Comparison of ENCODE assay signal across 9 cellular contexts in the genomic region with DNA sequence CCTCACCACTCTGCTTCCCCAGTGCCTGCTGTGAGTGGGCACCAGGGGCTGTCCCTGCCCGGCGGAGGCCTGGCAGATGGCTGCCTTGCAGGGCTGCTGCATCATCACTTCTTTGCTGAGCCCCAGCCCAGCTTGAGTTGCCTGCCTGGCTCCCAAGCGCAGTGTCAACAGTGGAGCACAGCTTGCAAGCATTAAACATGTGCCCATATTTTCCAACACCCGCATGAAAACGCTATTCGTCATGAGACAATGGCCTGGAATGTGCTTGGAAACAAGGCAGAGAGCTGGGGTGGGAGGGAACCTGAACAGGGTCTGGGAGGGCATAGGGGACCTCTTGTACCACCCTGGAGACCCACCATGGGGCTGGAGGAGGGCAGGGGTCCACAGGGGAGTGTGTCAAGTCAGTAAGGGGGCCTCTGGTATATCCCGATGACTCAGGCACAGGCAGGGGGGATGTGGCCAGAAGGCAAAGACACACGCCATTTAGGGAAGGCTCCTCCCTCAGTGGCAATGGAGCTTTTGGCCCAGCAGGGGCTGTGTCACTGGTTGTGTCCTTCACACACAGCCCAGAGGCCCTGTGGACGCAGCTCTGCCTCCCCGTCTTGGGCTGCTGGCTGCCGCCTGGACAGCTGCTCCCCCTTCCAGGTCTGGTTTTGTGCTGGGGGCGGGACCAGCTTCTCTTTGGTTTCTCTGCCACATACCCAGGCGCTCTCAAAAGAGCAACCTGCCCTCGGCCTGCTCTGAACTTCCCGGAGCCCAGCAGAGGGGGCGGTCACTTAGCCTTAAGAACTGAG. TPM values are rescaled to one million over a fixed set of nuclear protein-coding genes. Genes with fewer than 3 reads are reported as not detected.
A peak's percentile ranks its signal among the peaks of the same experiment; 100 is the strongest.
DNase-seq lines count a peak whose midpoint lies in the region; ATAC-seq, FAIRE-seq and TF ChIP-seq lines count a peak whose summit lies in the region.
"Had no signal": no experiment of that assay in that cellular context is flagged by ENCODE, and none has a peak within 500 bp of the region (broad histone marks: within the 10 kb centered on the region; RNA-seq: fewer than 3 reads in every experiment).

No MANE protein-coding gene starts in this region.

- TF ChIP-seq EP300 in stomach (IDR thresholded peaks at IDR 0.05) = no peak

- TF ChIP-seq CTCF in HFF-Myc (IDR thresholded peaks at IDR 0.05; ENCODE audit: low read depth, low read length, missing control alignments) (peak; percentile 47), stomach (IDR thresholded peaks at IDR 0.05) (peak in 3 of 7 experiments; percentile 12 to 18 (median 13)), D721Med (IDR thresholded peaks at IDR 0.05; ENCODE audit: insufficient read depth, missing control alignments) (no peak)
- no peak for TF ChIP-seq CTCF in CD8-positive, alpha-beta T cell (IDR thresholded peaks at IDR 0.05)

- no peaks in the 10 kb centered on the region for H3K9me3 Mint-ChIP-seq in CD8-positive, alpha-beta T cell

- peaks cover 0 to 17% (median 12%) of the 10 kb centered on the region in 4 donors for H3K36me3 ChIP-seq in stomach
- no peaks in the 10 kb centered on the region for H3K36me3 ChIP-seq in CD8-positive, alpha-beta T cell (ENCODE audit: insufficient read depth, low read length)

- CTCF ChIA-PET in CD8-positive, alpha-beta T cell (lab: Charles Lee) = interaction anchor here (0.6 kb wide), 1 partner anchor 582 kb away, joined by 3 read pairs; no protein-coding TSS in a partner anchor

- H3K4me3 ChIP-seq in HFF-Myc (replicated peaks; ENCODE audit: low read depth, low read length) (no peak overlapping the region), stomach (no peak overlapping the region)
- no peak overlapping the region for H3K4me3 ChIP-seq in CD8-positive, alpha-beta T cell (ENCODE audit: low read depth, low read length)
- H3K4me3 ChIP-seq: body of pancreas had no signal

- WGBS in stomach, 5 donors = 45 to 70% (median 67%) methylated on average over 11 to 16 of the region's 16 CpGs

- POLR2A ChIA-PET in CD8-positive, alpha-beta T cell (lab: Charles Lee) = no interaction called here

- H3K36me3 Mint-ChIP-seq in CD8-positive, alpha-beta T cell = peaks cover 20% of the 10 kb centered on the region

- TF ChIP-seq POLR2A in stomach (IDR thresholded peaks at IDR 0.05) = no peak

- H3K27ac Mint-ChIP-seq in CD8-positive, alpha-beta T cell = no peak overlapping the region

- intact Hi-C loops in stomach (cut with DNase I; ENCODE audit: low total_unique reads) = no loop called here
- intact Hi-C loops in CD8-positive, alpha-beta T cell (cut with DNase I, micrococcal nuclease) = no loop called here

- ATAC-seq in activated CD4-positive, CD25-positive, alpha-beta regulatory T cell treated with anti-CD3 and anti-CD28 coated beads, Interleukin-2, amount 50 U/mL, for 24 hours = no peak
- no peak for ATAC-seq in CD8-positive, alpha-beta T cell
- ATAC-seq: body of pancreas had no signal

- no peaks in the 10 kb centered on the region for H3K9me3 ChIP-seq in stomach
- no peaks in the 10 kb centered on the region for H3K9me3 ChIP-seq in CD8-positive, alpha-beta T cell (ENCODE audit: low read length)
- H3K9me3 ChIP-seq: body of pancreas had no signal

- H3K4me3 Mint-ChIP-seq in CD8-positive, alpha-beta T cell = no peak overlapping the region

- no peaks in the 10 kb centered on the region for H3K27me3 ChIP-seq in stomach
- no peaks in the 10 kb centered on the region for H3K27me3 ChIP-seq in CD8-positive, alpha-beta T cell (ENCODE audit: insufficient read depth, low read length)
- H3K27me3 ChIP-seq: body of pancreas had no signal

- DNase-seq in HFF-Myc (ENCODE audit: extremely low read depth, low read depth) (peak; percentile 88), amniotic stem cell (lab: John Stamatoyannopoulos, UW) (peak; percentile 88), iris pigment epithelial cell (ENCODE audit: low read depth) (peak; percentile 75), stomach (no peak), D721Med (ENCODE audit: insufficient read length, low spot score) (no peak)
- no peak for DNase-seq in CD8-positive, alpha-beta T cell
- no peak for DNase-seq in stimulated activated CD4-positive, alpha-beta T cell treated with anti-CD3 and anti-CD28 coated beads, Interleukin-12 subunit alpha, Interleukin-12 subunit beta, amount 100 ng/mL, for 4 hours

- no peak for FAIRE-seq in D721Med (lab: Jason Lieb, UNC)

- peaks cover 3% of the 10 kb centered on the region for H3K4me1 Mint-ChIP-seq in CD8-positive, alpha-beta T cell (ENCODE audit: low read depth)

- peak overlapping the region; percentile 31 to 95 (median 79) for H3K27ac ChIP-seq in stomach
- H3K27ac ChIP-seq in CD8-positive, alpha-beta T cell (ENCODE audit: low read depth, low read length) = no peak overlapping the region

- H3K4me1 ChIP-seq in stomach = peaks cover 9 to 88% (median 67%) of the 10 kb centered on the region in 4 donors
- peaks cover 1% of the 10 kb centered on the region for H3K4me1 ChIP-seq in CD8-positive, alpha-beta T cell (ENCODE audit: insufficient read depth, low read length)
- H3K4me1 ChIP-seq: body of pancreas had no signal

- H3K27me3 Mint-ChIP-seq in CD8-positive, alpha-beta T cell (ENCODE audit: low read depth) = no peaks in the 10 kb centered on the region

RNA-seq across cellular contexts. Expression of gene MTSS2, which starts 17.4 kb away (rescaled TPM):
- 10 to 100 TPM in 4 of 5 donors, 1 to 10 TPM in 1; 5.8 to 50.7 (median 17.4) TPM for total RNA-seq in stomach
- 10 to 100 TPM; 19.7 to 42.2 (median 33.0) TPM for polyA plus RNA-seq in stomach
- total RNA-seq in CD8-positive, alpha-beta T cell = 10 to 100 TPM; 27.9 to 28.4 TPM

RNA-seq across cellular contexts. Expression of gene IL34, which starts 56.9 kb away (rescaled TPM):
- 1 to 10 TPM in 1 of 5 donors, under 1 TPM in 2, not detected in 2; 0.45 to 2.0 (median 0.87) TPM for total RNA-seq in stomach
- polyA plus RNA-seq in stomach = 1 to 10 TPM; 1.5 to 5.9 (median 2.1) TPM
- total RNA-seq in CD8-positive, alpha-beta T cell = under 1 TPM; 0.84 to 0.86 TPM

Comparison
In these comparisons a context has a peak if more than half of its experiments do, and no peak if none do; other contexts are left out.
1. DNase-seq: peak in HFF-Myc (single experiment), amniotic stem cell (single experiment) and iris pigment epithelial cell (single experiment); none in stomach (single experiment), D721Med (single experiment), CD8-positive, alpha-beta T cell (0 of 7) and stimulated activated CD4-positive, alpha-beta T cell treated with anti-CD3 and anti-CD28 coated beads, Interleukin-12 subunit alpha, Interleukin-12 subunit beta, amount 100 ng/mL, for 4 hours (single experiment).